1 cellular context compared by ENCODE assay signal in the genomic region with DNA sequence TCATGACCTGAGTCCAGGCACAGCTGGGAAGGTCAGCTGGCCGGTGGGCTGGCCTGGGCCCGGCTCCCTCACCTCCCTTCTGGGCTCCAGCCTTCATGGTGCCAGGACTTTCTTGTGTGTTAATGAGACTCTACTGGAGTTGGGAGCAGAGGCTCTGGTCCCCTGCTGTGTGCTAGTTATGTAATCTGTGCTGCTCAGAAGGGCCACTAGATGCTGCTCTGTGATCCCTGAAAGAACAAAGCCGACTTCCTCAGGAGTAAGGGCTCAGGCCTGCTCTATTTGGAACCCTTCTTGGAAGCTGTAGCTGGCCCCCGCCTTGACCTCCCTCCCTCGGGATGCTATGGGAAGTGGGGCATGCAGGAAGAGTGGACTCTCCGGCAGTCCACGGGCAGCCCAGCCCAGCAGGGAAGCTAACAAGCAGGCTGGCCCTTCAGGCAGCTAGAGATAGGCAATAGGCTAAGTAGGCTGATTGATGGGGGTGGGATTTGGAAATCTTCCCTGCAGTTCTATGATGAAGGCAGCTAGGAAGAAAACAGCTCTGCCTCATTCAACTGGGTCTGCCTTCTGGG.
TF ChIP-seq lines count a peak whose summit lies in the region.

No MANE protein-coding gene starts in this region.

TF ChIP-seq in SK-N-SH, 30 proteins besides CTCF, POLR2A, EP300 and RAD21 (continued from another document):
- TF ChIP-seq, protein P1, sequence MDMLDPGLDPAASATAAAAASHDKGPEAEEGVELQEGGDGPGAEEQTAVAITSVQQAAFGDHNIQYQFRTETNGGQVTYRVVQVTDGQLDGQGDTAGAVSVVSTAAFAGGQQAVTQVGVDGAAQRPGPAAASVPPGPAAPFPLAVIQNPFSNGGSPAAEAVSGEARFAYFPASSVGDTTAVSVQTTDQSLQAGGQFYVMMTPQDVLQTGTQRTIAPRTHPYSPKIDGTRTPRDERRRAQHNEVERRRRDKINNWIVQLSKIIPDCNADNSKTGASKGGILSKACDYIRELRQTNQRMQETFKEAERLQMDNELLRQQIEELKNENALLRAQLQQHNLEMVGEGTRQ (IDR thresholded peaks at IDR 0.05; ENCODE audit: borderline replicate concordance, low read depth, low read length), result no peak
- no peak for TF ChIP-seq NFIC (IDR thresholded peaks at IDR 0.05; ENCODE audit: borderline replicate concordance)
- TF ChIP-seq TEAD4 (IDR thresholded peaks at IDR 0.05; ENCODE audit: borderline replicate concordance, insufficient read depth), result no peak
- peak; percentile 16 for TF ChIP-seq CHD2 (IDR thresholded peaks at IDR 0.05; ENCODE audit: low read length, partially characterized antibody)
- TF ChIP-seq, protein P2, sequence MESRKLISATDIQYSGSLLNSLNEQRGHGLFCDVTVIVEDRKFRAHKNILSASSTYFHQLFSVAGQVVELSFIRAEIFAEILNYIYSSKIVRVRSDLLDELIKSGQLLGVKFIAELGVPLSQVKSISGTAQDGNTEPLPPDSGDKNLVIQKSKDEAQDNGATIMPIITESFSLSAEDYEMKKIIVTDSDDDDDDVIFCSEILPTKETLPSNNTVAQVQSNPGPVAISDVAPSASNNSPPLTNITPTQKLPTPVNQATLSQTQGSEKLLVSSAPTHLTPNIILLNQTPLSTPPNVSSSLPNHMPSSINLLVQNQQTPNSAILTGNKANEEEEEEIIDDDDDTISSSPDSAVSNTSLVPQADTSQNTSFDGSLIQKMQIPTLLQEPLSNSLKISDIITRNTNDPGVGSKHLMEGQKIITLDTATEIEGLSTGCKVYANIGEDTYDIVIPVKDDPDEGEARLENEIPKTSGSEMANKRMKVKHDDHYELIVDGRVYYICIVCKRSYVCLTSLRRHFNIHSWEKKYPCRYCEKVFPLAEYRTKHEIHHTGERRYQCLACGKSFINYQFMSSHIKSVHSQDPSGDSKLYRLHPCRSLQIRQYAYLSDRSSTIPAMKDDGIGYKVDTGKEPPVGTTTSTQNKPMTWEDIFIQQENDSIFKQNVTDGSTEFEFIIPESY (IDR thresholded peaks at IDR 0.05; ENCODE audit: borderline replicate concordance, low read depth), result no peak
- no peak for TF ChIP-seq FOXM1 (IDR thresholded peaks at IDR 0.05; ENCODE audit: low read depth)
- TF ChIP-seq MAX (IDR thresholded peaks at IDR 0.05; ENCODE audit: low read depth), result no peak
- TF ChIP-seq ELF1 (IDR thresholded peaks at IDR 0.05), result no peak
- TF ChIP-seq, protein P3, sequence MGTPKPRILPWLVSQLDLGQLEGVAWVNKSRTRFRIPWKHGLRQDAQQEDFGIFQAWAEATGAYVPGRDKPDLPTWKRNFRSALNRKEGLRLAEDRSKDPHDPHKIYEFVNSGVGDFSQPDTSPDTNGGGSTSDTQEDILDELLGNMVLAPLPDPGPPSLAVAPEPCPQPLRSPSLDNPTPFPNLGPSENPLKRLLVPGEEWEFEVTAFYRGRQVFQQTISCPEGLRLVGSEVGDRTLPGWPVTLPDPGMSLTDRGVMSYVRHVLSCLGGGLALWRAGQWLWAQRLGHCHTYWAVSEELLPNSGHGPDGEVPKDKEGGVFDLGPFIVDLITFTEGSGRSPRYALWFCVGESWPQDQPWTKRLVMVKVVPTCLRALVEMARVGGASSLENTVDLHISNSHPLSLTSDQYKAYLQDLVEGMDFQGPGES (IDR thresholded peaks at IDR 0.05; ENCODE audit: low read depth, low read length), result no peak
- no peak for TF ChIP-seq YY1 (IDR thresholded peaks at IDR 0.05; ENCODE audit: low read depth)
- no peak for TF ChIP-seq USF1 (IDR thresholded peaks at IDR 0.05; ENCODE audit: borderline replicate concordance, low read depth)
- no peak for TF ChIP-seq NRF1 (IDR thresholded peaks at IDR 0.05; ENCODE audit: low read depth, low read length)
TF ChIP-seq in SK-N-SH: peak in this region for 4.
